In genomic region chr3:24704496-24704895, GRCh38 we compare ENCODE assay signal across 17 cellular contexts.
A peak's percentile ranks its signal among the peaks of the same experiment; 100 is the strongest.
DNase-seq lines count a peak whose midpoint lies in the region; ATAC-seq, FAIRE-seq and TF ChIP-seq lines count a peak whose summit lies in the region.
"Had no signal": no experiment of that assay in that cellular context is flagged by ENCODE, and none has a peak within 500 bp of the region (broad histone marks: within the 10 kb centered on the region; RNA-seq: fewer than 3 reads in every experiment).

No MANE protein-coding gene starts in this region.

- dilution Hi-C loops in mammary epithelial cell (cut with HindIII; ENCODE audit: low sequenced_read_pairs) (no loop called here), keratinocyte (cut with MboI; ENCODE audit: extremely low pct_ligation_motif_present, low sequenced_read_pairs) (no loop called here)

- no peak for ATAC-seq in HG02970 (IDR thresholded peaks at IDR 0.05; ENCODE audit: low FRiP score, unreplicated experiment)
- no peak for ATAC-seq in GM19463 (IDR thresholded peaks at IDR 0.05; ENCODE audit: unreplicated experiment)

- H3K9ac ChIP-seq in mammary epithelial cell (ENCODE audit: insufficient read depth, low read length), result no peak overlapping the region
- H3K9ac ChIP-seq in keratinocyte (ENCODE audit: control insufficient read depth, extremely low read depth, insufficient read depth, low read length), result no peak overlapping the region

- TF ChIP-seq CTCF in LNCaP clone FGC (IDR thresholded peaks at IDR 0.05; ENCODE audit: control insufficient read depth, extremely low read depth, insufficient read depth) (no peak), mammary epithelial cell (conservative IDR thresholded peaks at IDR 0.05 in 1 of 2, IDR thresholded peaks at IDR 0.05 in 1 of 2; ENCODE audit: extremely low read depth in 1 of 2, insufficient read depth in 1 of 2, low read depth in 1 of 2, low read length in 2 of 2) (no peak), keratinocyte (optimal IDR thresholded peaks at IDR 0.05 in 1 of 3, IDR thresholded peaks at IDR 0.05 in 1 of 3, conservative IDR thresholded peaks at IDR 0.05 in 1 of 3; ENCODE audit: extremely low read depth in 1 of 3, insufficient read depth in 2 of 3, low read length in 3 of 3) (no peak), CD14-positive monocyte (IDR thresholded peaks at IDR 0.05) (no peak)

- peak; percentile 73 for FAIRE-seq in keratinocyte (lab: Jason Lieb, UNC)
- FAIRE-seq: endothelial cell of umbilical vein had no signal

- CTCF ChIA-PET in mammary epithelial cell (lab: Charles Lee; ENCODE audit: low non-redundant PET), result no interaction called here

- in situ Hi-C loops in mammary epithelial cell (cut with MboI; ENCODE audit: low sequenced_read_pairs in 2 of 2), result no loop called here

- no peak overlapping the region for H3K27ac Mint-ChIP-seq in activated CD4-positive, alpha-beta T cell treated with anti-CD3 and anti-CD28 coated beads, Interleukin-2, amount 10 ng/mL, durations not matched to agents 24 days and 14 days
- H3K27ac Mint-ChIP-seq in CD14-positive monocyte, result no peak overlapping the region
- H3K27ac Mint-ChIP-seq: B cell had no signal

- no peaks in the 10 kb centered on the region for H3K27me3 Mint-ChIP-seq in activated CD4-positive, alpha-beta T cell treated with anti-CD3 and anti-CD28 coated beads, Interleukin-2, amount 10 ng/mL, durations not matched to agents 24 days and 14 days
- peaks cover 0 to 1% (median 1%) of the 10 kb centered on the region in 3 donors for H3K27me3 Mint-ChIP-seq in CD14-positive monocyte (ENCODE audit: low read depth in 3 of 3)

- H3K9me3 ChIP-seq in mammary epithelial cell (replicated peaks; ENCODE audit: insufficient read depth, low read length), result no peaks in the 10 kb centered on the region
- H3K9me3 ChIP-seq in keratinocyte (ENCODE audit: control insufficient read depth, low read depth, low read length), result no peaks in the 10 kb centered on the region

- no peak overlapping the region for H3K4me3 Mint-ChIP-seq in activated CD4-positive, alpha-beta T cell treated with anti-CD3 and anti-CD28 coated beads, Interleukin-2, amount 10 ng/mL, durations not matched to agents 24 days and 14 days
- no peak overlapping the region for H3K4me3 Mint-ChIP-seq in CD14-positive monocyte
- H3K4me3 Mint-ChIP-seq: B cell had no signal

- H3K4me2 ChIP-seq in mammary epithelial cell (ENCODE audit: insufficient read depth, low read depth, low read length) (no peak overlapping the region), keratinocyte (ENCODE audit: control insufficient read depth, extremely low read depth, insufficient read depth, low read depth, low read length) (peak overlapping the region; percentile 50)

- H3K36me3 ChIP-seq in mammary epithelial cell (ENCODE audit: insufficient read depth, low read length) (no peaks in the 10 kb centered on the region), keratinocyte (ENCODE audit: control insufficient read depth in 2 of 2, extremely low read depth in 1 of 2, insufficient read depth in 2 of 2, low read length in 2 of 2) (no peaks in the 10 kb centered on the region)
- H3K36me3 ChIP-seq: cardiac muscle cell had no signal

- no peaks in the 10 kb centered on the region for H4K20me1 ChIP-seq in mammary epithelial cell (ENCODE audit: insufficient read depth, low read length)
- H4K20me1 ChIP-seq in keratinocyte (ENCODE audit: control insufficient read depth, extremely low read depth, insufficient read depth, low read length), result no peaks in the 10 kb centered on the region

- H3K4me1 ChIP-seq in mammary epithelial cell (ENCODE audit: insufficient read depth, low read length), result peaks cover 11% of the 10 kb centered on the region
- peaks cover 8% of the 10 kb centered on the region for H3K4me1 ChIP-seq in keratinocyte (ENCODE audit: control insufficient read depth, extremely low read depth, insufficient read depth, low read length)

- DNase-seq in COLO829 (ENCODE audit: low spot score), result peak; percentile 90
- peak; percentile 91 for DNase-seq in LNCaP clone FGC (ENCODE audit: low read depth)
- peak; percentile 84 for DNase-seq in mammary epithelial cell
- no peak for DNase-seq in keratinocyte (ENCODE audit: low read depth, low spot score)
- DNase-seq in activated CD4-positive, alpha-beta T cell treated with anti-CD3 and anti-CD28 coated beads, Interleukin-2, amount 10 ng/mL, durations not matched to agents 24 days and 14 days, result no peak
- DNase-seq in CD14-positive monocyte (ENCODE audit: low spot score), result no peak
- DNase-seq: activated gamma-delta T cell treated with Interleukin-2 at 50 U/mL for 16 hours; DND-41; NCI-H524; stimulated activated CD4-positive, alpha-beta T cell treated with anti-CD3 and anti-CD28 coated beads, Interleukin-4, amount 100 ng/mL, for 4 hours; stimulated activated naive CD4-positive, alpha-beta T cell; T1000 had no signal

- H3K79me2 ChIP-seq in mammary epithelial cell (ENCODE audit: insufficient read depth, low read length) (no peaks in the 10 kb centered on the region), keratinocyte (ENCODE audit: control insufficient read depth, insufficient read depth, low read length) (no peaks in the 10 kb centered on the region)

- H3K27me3 ChIP-seq in mammary epithelial cell (ENCODE audit: insufficient read depth, low read length) (no peaks in the 10 kb centered on the region), keratinocyte (ENCODE audit: control insufficient read depth, extremely low read depth, insufficient read depth, low read length) (no peaks in the 10 kb centered on the region)
- H3K27me3 ChIP-seq: cardiac muscle cell had no signal

- no peaks in the 10 kb centered on the region for H3K36me3 Mint-ChIP-seq in activated CD4-positive, alpha-beta T cell treated with anti-CD3 and anti-CD28 coated beads, Interleukin-2, amount 10 ng/mL, durations not matched to agents 24 days and 14 days (ENCODE audit: low read depth)
- no peaks in the 10 kb centered on the region for H3K36me3 Mint-ChIP-seq in CD14-positive monocyte

- no peaks in the 10 kb centered on the region for H3K9me3 Mint-ChIP-seq in activated CD4-positive, alpha-beta T cell treated with anti-CD3 and anti-CD28 coated beads, Interleukin-2, amount 10 ng/mL, durations not matched to agents 24 days and 14 days
- peaks cover 0 to 4% (median 2%) of the 10 kb centered on the region in 7 donors for H3K9me3 Mint-ChIP-seq in CD14-positive monocyte

- H3K27ac ChIP-seq in mammary epithelial cell (ENCODE audit: insufficient read depth, low read depth, low read length) (no peak overlapping the region), keratinocyte (ENCODE audit: control insufficient read depth, insufficient read depth, low read length) (no peak overlapping the region)
- H3K27ac ChIP-seq: cardiac muscle cell had no signal

- H2AFZ ChIP-seq in mammary epithelial cell (ENCODE audit: low read depth, low read length) (no peak overlapping the region), keratinocyte (ENCODE audit: control insufficient read depth, low read length) (no peak overlapping the region)

- 2% methylated on average over 3 of the region's 3 CpGs for WGBS in mammary epithelial cell (ENCODE audit: low coverage, missing lambda C conversion rate)

- peaks cover 2% of the 10 kb centered on the region for H3K9me1 ChIP-seq in keratinocyte (ENCODE audit: control insufficient read depth, extremely low read depth, insufficient read depth, low read length)

- intact Hi-C loops in mammary epithelial cell (cut with micrococcal nuclease) (no loop called here), CD14-positive monocyte (cut with micrococcal nuclease) (no loop called here)
- intact Hi-C loops in activated CD4-positive, alpha-beta T cell treated with anti-CD3 and anti-CD28 coated beads, Interleukin-2, amount 10 ng/mL, durations not matched to agents 24 days and 14 days (cut with micrococcal nuclease), result no loop called here

- no TSS peak for BruUV-seq in mammary epithelial cell (replicated peaks; lab: Mats Ljungman, UMichigan)

- H3K4me1 Mint-ChIP-seq in activated CD4-positive, alpha-beta T cell treated with anti-CD3 and anti-CD28 coated beads, Interleukin-2, amount 10 ng/mL, durations not matched to agents 24 days and 14 days, result no peaks in the 10 kb centered on the region
- no peaks in the 10 kb centered on the region for H3K4me1 Mint-ChIP-seq in CD14-positive monocyte
- H3K4me1 Mint-ChIP-seq: B cell had no signal

- no peak overlapping the region for H3K4me3 ChIP-seq in LNCaP clone FGC (ENCODE audit: low read depth, low read length)
- no peak overlapping the region for H3K4me3 ChIP-seq in mammary epithelial cell (replicated peaks in 1 of 3; ENCODE audit: insufficient read depth in 1 of 3, low read depth in 2 of 3, low read length in 3 of 3)
- H3K4me3 ChIP-seq in keratinocyte (ENCODE audit: control insufficient read depth in 2 of 3, extremely low read depth in 1 of 3, insufficient read depth in 2 of 3, low read depth in 1 of 3, low read length in 3 of 3), result no peak overlapping the region
- H3K4me3 ChIP-seq: cardiac muscle cell had no signal

Comparison
In these comparisons a context has a peak if more than half of its experiments do, and no peak if none do; other contexts are left out.
1. DNase-seq: peak in COLO829 (single experiment), LNCaP clone FGC (single experiment) and mammary epithelial cell (single experiment); none in keratinocyte (single experiment), activated CD4-positive, alpha-beta T cell treated with anti-CD3 and anti-CD28 coated beads, Interleukin-2, amount 10 ng/mL, durations not matched to agents 24 days and 14 days (single experiment) and CD14-positive monocyte (single experiment).